ENCODE assay signal across 18 cellular contexts in genomic region chr13:50390503-50391248, GRCh38.
DNase-seq lines count a peak whose midpoint lies in the region; ATAC-seq and TF ChIP-seq lines count a peak whose summit lies in the region.
"Had no signal": no experiment of that assay in that cellular context is flagged by ENCODE, and none has a peak within 500 bp of the region (broad histone marks: within the 10 kb centered on the region; RNA-seq: fewer than 3 reads in every experiment).

No MANE protein-coding gene starts in this region.

- H3K4me3 Mint-ChIP-seq in WTC11 (no peak overlapping the region), progenitor cell of endocrine pancreas (ENCODE audit: low read depth) (no peak overlapping the region)
- H3K4me3 Mint-ChIP-seq: CD4-positive, alpha-beta T cell had no signal

- ATAC-seq in WTC11 (no peak), left lobe of liver (peak; percentile 14), GM21576 (IDR thresholded peaks at IDR 0.05; ENCODE audit: unreplicated experiment) (no peak), HG02885 (IDR thresholded peaks at IDR 0.05; ENCODE audit: poor library complexity, unreplicated experiment) (no peak)
- ATAC-seq: SK-N-SH treated with all-trans-retinoic acid at 6 μM for 48 hours had no signal

- peaks cover 2% of the 10 kb centered on the region; the same call in 1 of the 2 replicates for H3K36me3 Mint-ChIP-seq in WTC11
- no peaks in the 10 kb centered on the region for H3K36me3 Mint-ChIP-seq in progenitor cell of endocrine pancreas (ENCODE audit: insufficient read depth)

- H3K27ac Mint-ChIP-seq in WTC11: peak overlapping the region; percentile 86; the same call in 1 of the 2 replicates
- peak overlapping the region; percentile 25 for H3K27ac Mint-ChIP-seq in progenitor cell of endocrine pancreas
- H3K27ac Mint-ChIP-seq: CD4-positive, alpha-beta T cell had no signal

- TF ChIP-seq CTCF in WTC11 (IDR thresholded peaks at IDR 0.05): no peak
- no peak for TF ChIP-seq CTCF in progenitor cell of endocrine pancreas (IDR thresholded peaks at IDR 0.05; ENCODE audit: unreplicated experiment)

- H3K27me3 Mint-ChIP-seq in WTC11 (ENCODE audit: low read depth): no peaks in the 10 kb centered on the region
- no peaks in the 10 kb centered on the region for H3K27me3 Mint-ChIP-seq in progenitor cell of endocrine pancreas
- H3K27me3 Mint-ChIP-seq: CD4-positive, alpha-beta T cell had no signal

- peak; percentile 24 for DNase-seq in HuH-7 (ENCODE audit: low spot score)
- DNase-seq in WTC11 (ENCODE audit: low spot score): no peak
- DNase-seq in left lobe of liver (ENCODE audit: low spot score): no peak
- DNase-seq in progenitor cell of endocrine pancreas (ENCODE audit: low spot score, unreplicated experiment): no peak
- no peak for DNase-seq in GM19240 (ENCODE audit: insufficient read length, low spot score)
- no peak for DNase-seq in substantia nigra (lab: John Stamatoyannopoulos, UW)
- DNase-seq: Caco-2; CD4-positive, alpha-beta T cell; GDM1; GOT3; Kasumi-1; MG63; NCI-H1436 treated with DMSO at 0.1 percent for 48 hours; RPMI8226; SIG-M5 had no signal

- H3K27ac ChIP-seq in substantia nigra (ENCODE audit: low read depth, low read length, poor library complexity, severe bottlenecking): no peak overlapping the region

- CTCF ChIA-PET in WTC11 (lab: Charles Lee): no interaction called here

- POLR2A ChIA-PET in WTC11 (lab: Charles Lee): no interaction called here

- H3K9me3 Mint-ChIP-seq in WTC11 (peaks cover under 1% of the 10 kb centered on the region), progenitor cell of endocrine pancreas (ENCODE audit: low read depth) (no peaks in the 10 kb centered on the region)
- H3K9me3 Mint-ChIP-seq: CD4-positive, alpha-beta T cell had no signal

- H3K4me1 Mint-ChIP-seq in WTC11 (peaks cover 65% of the 10 kb centered on the region), progenitor cell of endocrine pancreas (ENCODE audit: low read depth) (peaks cover 24% of the 10 kb centered on the region)

TF ChIP-seq in WTC11, 78 proteins besides CTCF, POLR2A, EP300 and RAD21:
- TF ChIP-seq TEAD4 (CRISPR knock-in tag; IDR thresholded peaks at IDR 0.05) (no peak), GTF2I (CRISPR knock-in tag; conservative IDR thresholded peaks at IDR 0.05) (no peak)
TF ChIP-seq in WTC11: peak in this region for 0.
